ENCODE assay signal across 1 cellular context in the genomic region with DNA sequence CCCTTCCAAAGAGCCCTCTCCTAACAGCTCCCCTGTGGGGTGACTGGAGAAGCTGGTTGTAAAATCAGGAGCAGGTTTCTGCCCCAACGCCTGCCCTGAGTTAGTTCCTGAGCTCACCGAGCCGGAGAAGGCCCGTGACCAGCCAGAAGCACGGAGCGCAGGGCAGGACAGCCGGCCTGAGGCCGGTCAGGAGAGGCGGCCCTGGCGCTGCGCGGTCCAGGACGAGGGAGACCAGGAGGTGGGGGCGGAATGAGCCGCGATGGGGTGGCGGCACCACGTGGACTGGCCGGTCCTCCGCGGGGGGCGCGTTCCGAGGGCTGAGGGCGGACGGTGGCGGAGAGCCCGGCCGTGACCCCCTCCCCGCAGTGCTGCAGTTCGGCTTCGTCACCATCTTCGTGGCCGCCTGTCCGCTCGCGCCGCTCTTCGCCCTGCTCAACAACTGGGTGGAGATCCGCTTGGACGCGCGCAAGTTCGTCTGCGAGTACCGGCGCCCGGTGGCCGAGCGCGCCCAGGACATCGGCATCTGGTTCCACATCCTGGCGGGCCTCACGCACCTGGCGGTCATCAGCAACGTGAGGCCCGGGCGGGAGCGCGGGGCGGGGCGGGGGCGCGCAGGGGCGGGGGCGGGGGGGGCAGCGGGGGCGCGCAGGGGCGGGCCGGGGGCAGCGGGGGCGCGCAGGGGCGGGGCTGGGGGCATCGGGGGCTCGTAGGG.
TF ChIP-seq lines count a peak whose summit lies in the region.

No MANE protein-coding gene starts in this region.

TF ChIP-seq in HepG2, 621 proteins besides CTCF, POLR2A, EP300 and RAD21 (continued from another document and continues in another):
- TF ChIP-seq, protein P1, sequence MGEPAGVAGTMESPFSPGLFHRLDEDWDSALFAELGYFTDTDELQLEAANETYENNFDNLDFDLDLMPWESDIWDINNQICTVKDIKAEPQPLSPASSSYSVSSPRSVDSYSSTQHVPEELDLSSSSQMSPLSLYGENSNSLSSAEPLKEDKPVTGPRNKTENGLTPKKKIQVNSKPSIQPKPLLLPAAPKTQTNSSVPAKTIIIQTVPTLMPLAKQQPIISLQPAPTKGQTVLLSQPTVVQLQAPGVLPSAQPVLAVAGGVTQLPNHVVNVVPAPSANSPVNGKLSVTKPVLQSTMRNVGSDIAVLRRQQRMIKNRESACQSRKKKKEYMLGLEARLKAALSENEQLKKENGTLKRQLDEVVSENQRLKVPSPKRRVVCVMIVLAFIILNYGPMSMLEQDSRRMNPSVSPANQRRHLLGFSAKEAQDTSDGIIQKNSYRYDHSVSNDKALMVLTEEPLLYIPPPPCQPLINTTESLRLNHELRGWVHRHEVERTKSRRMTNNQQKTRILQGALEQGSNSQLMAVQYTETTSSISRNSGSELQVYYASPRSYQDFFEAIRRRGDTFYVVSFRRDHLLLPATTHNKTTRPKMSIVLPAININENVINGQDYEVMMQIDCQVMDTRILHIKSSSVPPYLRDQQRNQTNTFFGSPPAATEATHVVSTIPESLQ (CRISPR knock-in tag; conservative IDR thresholded peaks at IDR 0.05) = no peak; the same call in 1 of the 2 replicates
- no peak for TF ChIP-seq NFRKB (IDR thresholded peaks at IDR 0.05)
- TF ChIP-seq MAFF (IDR thresholded peaks at IDR 0.05; ENCODE audit: low read depth, low read length) = no peak
- TF ChIP-seq KDM4B (CRISPR knock-in tag; IDR thresholded peaks at IDR 0.05) = no peak
- no peak for TF ChIP-seq NR2F1 (CRISPR knock-in tag; IDR thresholded peaks at IDR 0.05)
- TF ChIP-seq ZMYM2 (CRISPR knock-in tag; IDR thresholded peaks at IDR 0.05) = no peak; the same call in 1 of the 2 replicates
- TF ChIP-seq, protein P2, sequence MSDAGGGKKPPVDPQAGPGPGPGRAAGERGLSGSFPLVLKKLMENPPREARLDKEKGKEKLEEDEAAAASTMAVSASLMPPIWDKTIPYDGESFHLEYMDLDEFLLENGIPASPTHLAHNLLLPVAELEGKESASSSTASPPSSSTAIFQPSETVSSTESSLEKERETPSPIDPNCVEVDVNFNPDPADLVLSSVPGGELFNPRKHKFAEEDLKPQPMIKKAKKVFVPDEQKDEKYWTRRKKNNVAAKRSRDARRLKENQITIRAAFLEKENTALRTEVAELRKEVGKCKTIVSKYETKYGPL (CRISPR knock-in tag; IDR thresholded peaks at IDR 0.05) = peak; percentile 61; the same call in 1 of the 2 replicates
- no peak for TF ChIP-seq PLRG1 (conservative IDR thresholded peaks at IDR 0.05)
- TF ChIP-seq ZNF460 (CRISPR knock-in tag; IDR thresholded peaks at IDR 0.05; ENCODE audit: borderline replicate concordance) = no peak; the same call in 1 of the 2 replicates
- TF ChIP-seq, protein P3, sequence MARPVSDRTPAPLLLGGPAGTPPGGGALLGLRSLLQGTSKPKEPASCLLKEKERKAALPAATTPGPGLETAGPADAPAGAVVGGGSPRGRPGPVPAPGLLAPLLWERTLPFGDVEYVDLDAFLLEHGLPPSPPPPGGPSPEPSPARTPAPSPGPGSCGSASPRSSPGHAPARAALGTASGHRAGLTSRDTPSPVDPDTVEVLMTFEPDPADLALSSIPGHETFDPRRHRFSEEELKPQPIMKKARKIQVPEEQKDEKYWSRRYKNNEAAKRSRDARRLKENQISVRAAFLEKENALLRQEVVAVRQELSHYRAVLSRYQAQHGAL (CRISPR knock-in tag; IDR thresholded peaks at IDR 0.05; ENCODE audit: not compliant biosample characterization) = peak; percentile 79
- peak; percentile 56; the same call in 1 of the 2 replicates for TF ChIP-seq ZNF558 (CRISPR knock-in tag; IDR thresholded peaks at IDR 0.05; ENCODE audit: borderline replicate concordance)
- peak; percentile 81 for TF ChIP-seq ZBTB7A (CRISPR knock-in tag; IDR thresholded peaks at IDR 0.05)
- TF ChIP-seq, protein P4, sequence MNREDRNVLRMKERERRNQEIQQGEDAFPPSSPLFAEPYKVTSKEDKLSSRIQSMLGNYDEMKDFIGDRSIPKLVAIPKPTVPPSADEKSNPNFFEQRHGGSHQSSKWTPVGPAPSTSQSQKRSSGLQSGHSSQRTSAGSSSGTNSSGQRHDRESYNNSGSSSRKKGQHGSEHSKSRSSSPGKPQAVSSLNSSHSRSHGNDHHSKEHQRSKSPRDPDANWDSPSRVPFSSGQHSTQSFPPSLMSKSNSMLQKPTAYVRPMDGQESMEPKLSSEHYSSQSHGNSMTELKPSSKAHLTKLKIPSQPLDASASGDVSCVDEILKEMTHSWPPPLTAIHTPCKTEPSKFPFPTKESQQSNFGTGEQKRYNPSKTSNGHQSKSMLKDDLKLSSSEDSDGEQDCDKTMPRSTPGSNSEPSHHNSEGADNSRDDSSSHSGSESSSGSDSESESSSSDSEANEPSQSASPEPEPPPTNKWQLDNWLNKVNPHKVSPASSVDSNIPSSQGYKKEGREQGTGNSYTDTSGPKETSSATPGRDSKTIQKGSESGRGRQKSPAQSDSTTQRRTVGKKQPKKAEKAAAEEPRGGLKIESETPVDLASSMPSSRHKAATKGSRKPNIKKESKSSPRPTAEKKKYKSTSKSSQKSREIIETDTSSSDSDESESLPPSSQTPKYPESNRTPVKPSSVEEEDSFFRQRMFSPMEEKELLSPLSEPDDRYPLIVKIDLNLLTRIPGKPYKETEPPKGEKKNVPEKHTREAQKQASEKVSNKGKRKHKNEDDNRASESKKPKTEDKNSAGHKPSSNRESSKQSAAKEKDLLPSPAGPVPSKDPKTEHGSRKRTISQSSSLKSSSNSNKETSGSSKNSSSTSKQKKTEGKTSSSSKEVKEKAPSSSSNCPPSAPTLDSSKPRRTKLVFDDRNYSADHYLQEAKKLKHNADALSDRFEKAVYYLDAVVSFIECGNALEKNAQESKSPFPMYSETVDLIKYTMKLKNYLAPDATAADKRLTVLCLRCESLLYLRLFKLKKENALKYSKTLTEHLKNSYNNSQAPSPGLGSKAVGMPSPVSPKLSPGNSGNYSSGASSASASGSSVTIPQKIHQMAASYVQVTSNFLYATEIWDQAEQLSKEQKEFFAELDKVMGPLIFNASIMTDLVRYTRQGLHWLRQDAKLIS (CRISPR knock-in tag; IDR thresholded peaks at IDR 0.05) = no peak; the same call in 1 of the 2 replicates
- no peak; the same call in 1 of the 2 replicates for TF ChIP-seq ZBTB1 (CRISPR knock-in tag; IDR thresholded peaks at IDR 0.05; ENCODE audit: borderline replicate concordance)
- no peak; the same call in 1 of the 2 replicates for TF ChIP-seq ZNF766 (CRISPR knock-in tag; IDR thresholded peaks at IDR 0.05; ENCODE audit: borderline replicate concordance)
- TF ChIP-seq, protein P5, sequence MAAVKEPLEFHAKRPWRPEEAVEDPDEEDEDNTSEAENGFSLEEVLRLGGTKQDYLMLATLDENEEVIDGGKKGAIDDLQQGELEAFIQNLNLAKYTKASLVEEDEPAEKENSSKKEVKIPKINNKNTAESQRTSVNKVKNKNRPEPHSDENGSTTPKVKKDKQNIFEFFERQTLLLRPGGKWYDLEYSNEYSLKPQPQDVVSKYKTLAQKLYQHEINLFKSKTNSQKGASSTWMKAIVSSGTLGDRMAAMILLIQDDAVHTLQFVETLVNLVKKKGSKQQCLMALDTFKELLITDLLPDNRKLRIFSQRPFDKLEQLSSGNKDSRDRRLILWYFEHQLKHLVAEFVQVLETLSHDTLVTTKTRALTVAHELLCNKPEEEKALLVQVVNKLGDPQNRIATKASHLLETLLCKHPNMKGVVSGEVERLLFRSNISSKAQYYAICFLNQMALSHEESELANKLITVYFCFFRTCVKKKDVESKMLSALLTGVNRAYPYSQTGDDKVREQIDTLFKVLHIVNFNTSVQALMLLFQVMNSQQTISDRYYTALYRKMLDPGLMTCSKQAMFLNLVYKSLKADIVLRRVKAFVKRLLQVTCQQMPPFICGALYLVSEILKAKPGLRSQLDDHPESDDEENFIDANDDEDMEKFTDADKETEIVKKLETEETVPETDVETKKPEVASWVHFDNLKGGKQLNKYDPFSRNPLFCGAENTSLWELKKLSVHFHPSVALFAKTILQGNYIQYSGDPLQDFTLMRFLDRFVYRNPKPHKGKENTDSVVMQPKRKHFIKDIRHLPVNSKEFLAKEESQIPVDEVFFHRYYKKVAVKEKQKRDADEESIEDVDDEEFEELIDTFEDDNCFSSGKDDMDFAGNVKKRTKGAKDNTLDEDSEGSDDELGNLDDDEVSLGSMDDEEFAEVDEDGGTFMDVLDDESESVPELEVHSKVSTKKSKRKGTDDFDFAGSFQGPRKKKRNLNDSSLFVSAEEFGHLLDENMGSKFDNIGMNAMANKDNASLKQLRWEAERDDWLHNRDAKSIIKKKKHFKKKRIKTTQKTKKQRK (IDR thresholded peaks at IDR 0.05; ENCODE audit: low read length) = no peak
- TF ChIP-seq, protein P6, sequence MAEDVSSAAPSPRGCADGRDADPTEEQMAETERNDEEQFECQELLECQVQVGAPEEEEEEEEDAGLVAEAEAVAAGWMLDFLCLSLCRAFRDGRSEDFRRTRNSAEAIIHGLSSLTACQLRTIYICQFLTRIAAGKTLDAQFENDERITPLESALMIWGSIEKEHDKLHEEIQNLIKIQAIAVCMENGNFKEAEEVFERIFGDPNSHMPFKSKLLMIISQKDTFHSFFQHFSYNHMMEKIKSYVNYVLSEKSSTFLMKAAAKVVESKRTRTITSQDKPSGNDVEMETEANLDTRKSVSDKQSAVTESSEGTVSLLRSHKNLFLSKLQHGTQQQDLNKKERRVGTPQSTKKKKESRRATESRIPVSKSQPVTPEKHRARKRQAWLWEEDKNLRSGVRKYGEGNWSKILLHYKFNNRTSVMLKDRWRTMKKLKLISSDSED (CRISPR knock-in tag; IDR thresholded peaks at IDR 0.05) = no peak
- TF ChIP-seq SIN3A (IDR thresholded peaks at IDR 0.05; ENCODE audit: borderline replicate concordance, low read depth, low read length) = peak; percentile 24; the same call in 1 of the 2 replicates
- no peak for TF ChIP-seq ZNF790 (CRISPR knock-in tag; IDR thresholded peaks at IDR 0.05; ENCODE audit: borderline replicate concordance)
- TF ChIP-seq SCMH1 (CRISPR knock-in tag; IDR thresholded peaks at IDR 0.05; ENCODE audit: borderline replicate concordance) = no peak
- TF ChIP-seq, protein P7, sequence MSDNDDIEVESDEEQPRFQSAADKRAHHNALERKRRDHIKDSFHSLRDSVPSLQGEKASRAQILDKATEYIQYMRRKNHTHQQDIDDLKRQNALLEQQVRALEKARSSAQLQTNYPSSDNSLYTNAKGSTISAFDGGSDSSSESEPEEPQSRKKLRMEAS (IDR thresholded peaks at IDR 0.05) = peak; percentile 97
- no peak; the same call in 1 of the 2 replicates for TF ChIP-seq ZNF570 (CRISPR knock-in tag; IDR thresholded peaks at IDR 0.05; ENCODE audit: borderline replicate concordance)
- TF ChIP-seq NFE2 (CRISPR knock-in tag; IDR thresholded peaks at IDR 0.05) = no peak; the same call in 1 of the 2 replicates
- TF ChIP-seq ZNF709 (CRISPR knock-in tag; IDR thresholded peaks at IDR 0.05) = no peak; the same call in 1 of the 2 replicates
- no peak for TF ChIP-seq ZNF768 (CRISPR knock-in tag; IDR thresholded peaks at IDR 0.05)
- TF ChIP-seq, protein P8, sequence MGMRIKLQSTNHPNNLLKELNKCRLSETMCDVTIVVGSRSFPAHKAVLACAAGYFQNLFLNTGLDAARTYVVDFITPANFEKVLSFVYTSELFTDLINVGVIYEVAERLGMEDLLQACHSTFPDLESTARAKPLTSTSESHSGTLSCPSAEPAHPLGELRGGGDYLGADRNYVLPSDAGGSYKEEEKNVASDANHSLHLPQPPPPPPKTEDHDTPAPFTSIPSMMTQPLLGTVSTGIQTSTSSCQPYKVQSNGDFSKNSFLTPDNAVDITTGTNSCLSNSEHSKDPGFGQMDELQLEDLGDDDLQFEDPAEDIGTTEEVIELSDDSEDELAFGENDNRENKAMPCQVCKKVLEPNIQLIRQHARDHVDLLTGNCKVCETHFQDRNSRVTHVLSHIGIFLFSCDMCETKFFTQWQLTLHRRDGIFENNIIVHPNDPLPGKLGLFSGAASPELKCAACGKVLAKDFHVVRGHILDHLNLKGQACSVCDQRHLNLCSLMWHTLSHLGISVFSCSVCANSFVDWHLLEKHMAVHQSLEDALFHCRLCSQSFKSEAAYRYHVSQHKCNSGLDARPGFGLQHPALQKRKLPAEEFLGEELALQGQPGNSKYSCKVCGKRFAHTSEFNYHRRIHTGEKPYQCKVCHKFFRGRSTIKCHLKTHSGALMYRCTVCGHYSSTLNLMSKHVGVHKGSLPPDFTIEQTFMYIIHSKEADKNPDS (CRISPR knock-in tag; IDR thresholded peaks at IDR 0.05) = 0 out of 2 replicates have a peak, but pooled peaks have one; percentile 41
- peak; percentile 58; the same call in 1 of the 2 replicates for TF ChIP-seq TEAD2 (CRISPR knock-in tag; IDR thresholded peaks at IDR 0.05)
- TF ChIP-seq, protein P9, sequence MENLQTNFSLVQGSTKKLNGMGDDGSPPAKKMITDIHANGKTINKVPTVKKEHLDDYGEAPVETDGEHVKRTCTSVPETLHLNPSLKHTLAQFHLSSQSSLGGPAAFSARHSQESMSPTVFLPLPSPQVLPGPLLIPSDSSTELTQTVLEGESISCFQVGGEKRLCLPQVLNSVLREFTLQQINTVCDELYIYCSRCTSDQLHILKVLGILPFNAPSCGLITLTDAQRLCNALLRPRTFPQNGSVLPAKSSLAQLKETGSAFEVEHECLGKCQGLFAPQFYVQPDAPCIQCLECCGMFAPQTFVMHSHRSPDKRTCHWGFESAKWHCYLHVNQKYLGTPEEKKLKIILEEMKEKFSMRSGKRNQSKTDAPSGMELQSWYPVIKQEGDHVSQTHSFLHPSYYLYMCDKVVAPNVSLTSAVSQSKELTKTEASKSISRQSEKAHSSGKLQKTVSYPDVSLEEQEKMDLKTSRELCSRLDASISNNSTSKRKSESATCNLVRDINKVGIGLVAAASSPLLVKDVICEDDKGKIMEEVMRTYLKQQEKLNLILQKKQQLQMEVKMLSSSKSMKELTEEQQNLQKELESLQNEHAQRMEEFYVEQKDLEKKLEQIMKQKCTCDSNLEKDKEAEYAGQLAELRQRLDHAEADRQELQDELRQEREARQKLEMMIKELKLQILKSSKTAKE (CRISPR knock-in tag; IDR thresholded peaks at IDR 0.05; ENCODE audit: borderline replicate concordance) = no peak
- TF ChIP-seq, protein P10, sequence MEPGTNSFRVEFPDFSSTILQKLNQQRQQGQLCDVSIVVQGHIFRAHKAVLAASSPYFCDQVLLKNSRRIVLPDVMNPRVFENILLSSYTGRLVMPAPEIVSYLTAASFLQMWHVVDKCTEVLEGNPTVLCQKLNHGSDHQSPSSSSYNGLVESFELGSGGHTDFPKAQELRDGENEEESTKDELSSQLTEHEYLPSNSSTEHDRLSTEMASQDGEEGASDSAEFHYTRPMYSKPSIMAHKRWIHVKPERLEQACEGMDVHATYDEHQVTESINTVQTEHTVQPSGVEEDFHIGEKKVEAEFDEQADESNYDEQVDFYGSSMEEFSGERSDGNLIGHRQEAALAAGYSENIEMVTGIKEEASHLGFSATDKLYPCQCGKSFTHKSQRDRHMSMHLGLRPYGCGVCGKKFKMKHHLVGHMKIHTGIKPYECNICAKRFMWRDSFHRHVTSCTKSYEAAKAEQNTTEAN (CRISPR knock-in tag; conservative IDR thresholded peaks at IDR 0.05) = 0 out of 2 replicates have a peak, but pooled peaks have one; percentile 25
